Comparison of ENCODE assay signal across 7 cellular contexts in the genomic region with DNA sequence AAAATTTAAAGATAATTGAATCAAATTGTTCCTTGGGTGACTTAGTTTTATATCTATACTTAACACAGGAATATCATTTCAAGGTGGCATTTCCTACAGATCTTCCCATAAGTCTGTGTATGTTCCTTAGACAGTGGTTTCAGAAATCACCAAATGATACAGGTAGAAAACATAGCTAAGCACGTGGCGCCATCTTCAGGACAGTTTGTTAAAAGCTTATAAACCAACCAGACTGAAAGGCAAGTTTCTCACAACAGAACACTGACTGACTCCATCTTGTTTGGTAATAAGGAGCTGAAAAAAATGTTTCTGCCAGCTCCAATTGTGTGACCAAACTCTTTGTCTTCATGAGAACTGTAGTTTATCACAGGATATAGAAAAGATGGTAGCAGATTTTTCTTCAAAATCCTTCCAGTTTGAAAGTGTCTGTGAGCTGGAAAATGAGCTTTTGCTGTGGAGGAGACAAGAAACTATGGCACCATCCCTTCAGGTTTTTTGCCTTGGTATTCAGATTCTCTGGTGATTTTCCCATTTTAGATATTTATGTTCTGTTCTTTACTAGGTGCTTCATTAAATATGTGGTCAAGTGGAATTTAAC. TPM values are rescaled to one million over a fixed set of nuclear protein-coding genes. Genes with fewer than 3 reads are reported as not detected.
DNase-seq lines count a peak whose midpoint lies in the region; ATAC-seq, FAIRE-seq and TF ChIP-seq lines count a peak whose summit lies in the region.

No MANE protein-coding gene starts in this region.

- H3K36me3 Mint-ChIP-seq in T-helper 2 cell treated with Interferon-gamma antibody and Interleukin-4, amounts not matched to agents 5 μg/mL and 100 μg/mL, for 36 hours (ENCODE audit: low read depth), result no peaks in the 10 kb centered on the region

- in situ Hi-C loops in GM13976 (cut with MboI; ENCODE audit: low sequenced_read_pairs, unreplicated experiment), result loop anchor here (10.0 kb wide), 2 partner anchors 140 to 640 kb away; no protein-coding TSS in a partner anchor

- H2AFZ ChIP-seq in hepatocyte, result peak overlapping the region; percentile 78

- H3K4me2 ChIP-seq in hepatocyte, result no peak overlapping the region

- H3K4me3 ChIP-seq in ascending aorta (no peak overlapping the region), hepatocyte (no peak overlapping the region), small intestine (ENCODE audit: low read depth in 1 of 2, low read length in 2 of 2) (no peak overlapping the region)

- peak; percentile 89 for ATAC-seq in HG02938 (IDR thresholded peaks at IDR 0.05; ENCODE audit: unreplicated experiment)

- H3K27me3 ChIP-seq in ascending aorta, result no peaks in the 10 kb centered on the region
- H3K27me3 ChIP-seq in hepatocyte, result no peaks in the 10 kb centered on the region
- H3K27me3 ChIP-seq in small intestine (ENCODE audit: control insufficient read depth in 2 of 2, insufficient read depth in 2 of 2, low read length in 2 of 2), result no peaks in the 10 kb centered on the region

- H3K4me3 Mint-ChIP-seq in T-helper 2 cell treated with Interferon-gamma antibody and Interleukin-4, amounts not matched to agents 5 μg/mL and 100 μg/mL, for 36 hours, result no peak overlapping the region

- no peak for FAIRE-seq in small intestine (lab: Jason Lieb, UNC)

- H3K36me3 ChIP-seq in ascending aorta (no peaks in the 10 kb centered on the region), hepatocyte (replicated peaks; ENCODE audit: insufficient read depth, low read depth) (no peaks in the 10 kb centered on the region), small intestine (ENCODE audit: control insufficient read depth in 2 of 2, insufficient read depth in 2 of 2, low read length in 2 of 2) (no peaks in the 10 kb centered on the region)

- H3K4me1 ChIP-seq in ascending aorta, result no peaks in the 10 kb centered on the region
- no peaks in the 10 kb centered on the region for H3K4me1 ChIP-seq in hepatocyte (ENCODE audit: insufficient read depth)
- no peaks in the 10 kb centered on the region for H3K4me1 ChIP-seq in small intestine (ENCODE audit: control insufficient read depth in 2 of 2, insufficient read depth in 1 of 2, low read depth in 1 of 2, low read length in 1 of 2)

- TF ChIP-seq CTCF in GM13976 (IDR thresholded peaks at IDR 0.05; ENCODE audit: borderline replicate concordance, control extremely low read depth, extremely low read depth, insufficient read depth, missing control alignments) (peak; percentile 55), ascending aorta (IDR thresholded peaks at IDR 0.05) (peak; percentile 20 to 57 (median 46)), hepatocyte (IDR thresholded peaks at IDR 0.05; ENCODE audit: poor library complexity) (peak; percentile 89)

- H3K79me2 ChIP-seq in hepatocyte, result no peaks in the 10 kb centered on the region

- no peaks in the 10 kb centered on the region for H4K20me1 ChIP-seq in hepatocyte (ENCODE audit: insufficient read depth, poor library complexity, severe bottlenecking)

- H3K9me3 Mint-ChIP-seq in T-helper 2 cell treated with Interferon-gamma antibody and Interleukin-4, amounts not matched to agents 5 μg/mL and 100 μg/mL, for 36 hours, result no peaks in the 10 kb centered on the region

- H3K27ac Mint-ChIP-seq in T-helper 2 cell treated with Interferon-gamma antibody and Interleukin-4, amounts not matched to agents 5 μg/mL and 100 μg/mL, for 36 hours, result no peak overlapping the region

- peaks cover 24% of the 10 kb centered on the region for H3K27me3 Mint-ChIP-seq in T-helper 2 cell treated with Interferon-gamma antibody and Interleukin-4, amounts not matched to agents 5 μg/mL and 100 μg/mL, for 36 hours (ENCODE audit: low read depth)

- peaks cover 6% of the 10 kb centered on the region for H3K4me1 Mint-ChIP-seq in T-helper 2 cell treated with Interferon-gamma antibody and Interleukin-4, amounts not matched to agents 5 μg/mL and 100 μg/mL, for 36 hours (ENCODE audit: low read depth)

- no peaks in the 10 kb centered on the region for H3K9me2 ChIP-seq in hepatocyte (replicated peaks; ENCODE audit: insufficient read depth)

- H3K27ac ChIP-seq in ascending aorta (no peak overlapping the region), hepatocyte (no peak overlapping the region), small intestine (ENCODE audit: low read depth in 1 of 2, low read length in 1 of 2) (no peak overlapping the region)

- no peaks in the 10 kb centered on the region for H3K9me3 ChIP-seq in ascending aorta
- no peaks in the 10 kb centered on the region for H3K9me3 ChIP-seq in hepatocyte (ENCODE audit: low read depth)
- no peaks in the 10 kb centered on the region for H3K9me3 ChIP-seq in small intestine (ENCODE audit: control insufficient read depth, low read depth)

- intact Hi-C loops in ascending aorta (cut with DNase I), result loop anchor here (2.0 to 10.0 kb wide), 3 partner anchors 140 to 1588 kb away; no protein-coding TSS in a partner anchor

- WGBS in hepatocyte (ENCODE audit: low lambda C conversion rate, missing lambda C conversion rate), result 0% methylated on average over 2 of the region's 2 CpGs
- 0% methylated on average over 2 of the region's 2 CpGs for WGBS in small intestine, 3 donors

- DNase-seq in GM13976 (ENCODE audit: low spot score), result peak; percentile 59
- DNase-seq in NCI-H187 treated with DMSO at 0.1 percent for 48 hours (lab: John Stamatoyannopoulos, UW), result peak; percentile 2
- peak; percentile 40 for DNase-seq in T-helper 2 cell treated with Interferon-gamma antibody and Interleukin-4, amounts not matched to agents 5 μg/mL and 100 μg/mL, for 36 hours (ENCODE audit: low spot score)
- peak in 1 of 2 donors; percentile 68 for DNase-seq in ascending aorta (ENCODE audit: low spot score in 2 of 2)
- peak; percentile 91 for DNase-seq in hepatocyte (ENCODE audit: low spot score)
- peak; percentile 83 for DNase-seq in small intestine

RNA-seq across cellular contexts. Expression of a gene that starts 34.8 kb away (rescaled TPM):
- total RNA-seq in ascending aorta (not detected), hepatocyte (0.60 and 1.3 TPM in 2 replicates)
- polyA plus RNA-seq in hepatocyte (0.17 and 0.53 TPM in 2 replicates), small intestine (1 to 10 TPM; 1.4 to 3.8 (median 3.1) TPM)

RNA-seq across cellular contexts. Expression of a gene that starts 58.2 kb away (rescaled TPM):
- total RNA-seq in ascending aorta (not detected), hepatocyte (1.1 and 2.3 TPM in 2 replicates)
- polyA plus RNA-seq in hepatocyte (1.9 and 2.0 TPM in 2 replicates), small intestine (1 to 10 TPM in 2 of 3 donors, not detected in 1; 1.1 to 2.2 TPM)
